ENCODE assay signal across 19 cellular contexts in the genomic region with DNA sequence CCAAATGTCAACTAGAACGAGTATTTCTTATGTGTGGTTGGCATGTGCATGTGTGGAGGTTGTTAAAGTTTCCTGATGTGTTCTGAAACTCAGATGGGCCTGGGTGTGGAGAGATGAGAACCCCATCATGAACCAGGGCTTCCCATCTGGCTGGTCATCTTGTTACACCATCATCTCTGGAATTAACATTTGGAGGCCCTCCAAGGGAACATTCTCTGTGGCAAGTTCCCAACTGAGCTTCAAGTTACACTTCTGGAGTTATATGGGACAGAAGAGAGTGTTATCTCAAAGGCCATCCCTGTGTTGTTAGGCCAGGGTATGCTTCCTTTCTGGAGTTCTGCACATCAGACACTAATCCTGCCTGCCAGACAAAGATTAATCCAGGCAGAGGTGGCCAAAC.
DNase-seq lines count a peak whose midpoint lies in the region; ATAC-seq and TF ChIP-seq lines count a peak whose summit lies in the region.
"Had no signal": no experiment of that assay in that cellular context is flagged by ENCODE, and none has a peak within 500 bp of the region (broad histone marks: within the 10 kb centered on the region; RNA-seq: fewer than 3 reads in every experiment).

No MANE protein-coding gene starts in this region.

- DNase-seq in EH (ENCODE audit: low read depth) (peak; percentile 84), LNCaP clone FGC (ENCODE audit: low read depth) (peak; percentile 39), choroid plexus epithelial cell (ENCODE audit: low read depth) (peak; percentile 49), sciatic nerve (ENCODE audit: low spot score) (no peak), cerebellar nuclear complex (lab: John Stamatoyannopoulos, UW) (no peak), HT-29 (ENCODE audit: low spot score) (no peak), iPS-NIHi11 (ENCODE audit: low spot score) (no peak)
- DNase-seq: activated CD8-positive, alpha-beta memory T cell treated with anti-CD3 and anti-CD28 coated beads, Interleukin-2, amount 10 ng/mL, durations not matched to agents 7 days and 5 days; CD8-positive, alpha-beta T cell; effector CD4-positive, alpha-beta T cell; H7; MV-4-11; NCI-H748 treated with DMSO at 0.1 percent for 48 hours; Peyer's patch; retina; T-helper 1 cell had no signal

- peak; percentile 66 for ATAC-seq in sciatic nerve
- ATAC-seq: activated CD8-positive, alpha-beta memory T cell treated with anti-CD3 and anti-CD28 coated beads, Interleukin-2, amount 10 ng/mL, durations not matched to agents 7 days and 5 days; CD8-positive, alpha-beta T cell; gastrocnemius medialis had no signal

- intact Hi-C loops in sciatic nerve (cut with DNase I): no loop called here

- H3K4me3 ChIP-seq in LNCaP clone FGC (ENCODE audit: low read depth, low read length) (no peak overlapping the region), choroid plexus epithelial cell (ENCODE audit: low read depth, low read length) (no peak overlapping the region)
- H3K4me3 ChIP-seq: breast epithelium, gastrocnemius medialis, Peyer's patch, thoracic aorta had no signal

- TF ChIP-seq CTCF in LNCaP clone FGC (IDR thresholded peaks at IDR 0.05; ENCODE audit: control insufficient read depth, extremely low read depth, insufficient read depth) (no peak), choroid plexus epithelial cell (conservative IDR thresholded peaks at IDR 0.05; ENCODE audit: low read depth, low read length) (no peak)

Comparison
In these comparisons a context has a peak if more than half of its experiments do, and no peak if none do; other contexts are left out.
1. DNase-seq: peak in EH (single experiment), LNCaP clone FGC (single experiment) and choroid plexus epithelial cell (single experiment); none in sciatic nerve (single experiment), cerebellar nuclear complex (0 of 2), HT-29 (single experiment) and iPS-NIHi11 (single experiment).